ENCODE assay signal across 21 cellular contexts in genomic region chr22:39686776-39687525, GRCh38.
DNase-seq lines count a peak whose midpoint lies in the region; ATAC-seq, FAIRE-seq and TF ChIP-seq lines count a peak whose summit lies in the region.
"Had no signal": no experiment of that assay in that cellular context is flagged by ENCODE, and none has a peak within 500 bp of the region (broad histone marks: within the 10 kb centered on the region; RNA-seq: fewer than 3 reads in every experiment).

No MANE protein-coding gene starts in this region.

- TF ChIP-seq EP300 in HepG2 (IDR thresholded peaks at IDR 0.05; ENCODE audit: low read depth in 2 of 2, low read length in 2 of 2) (no peak), HepG2 (CRISPR knock-in tag; IDR thresholded peaks at IDR 0.05; ENCODE audit: borderline replicate concordance) (no peak), K562 (IDR thresholded peaks at IDR 0.05; ENCODE audit: low read length) (no peak)

- H3K4me3 ChIP-seq in HepG2 (replicated peaks in 1 of 3; ENCODE audit: insufficient read depth in 1 of 3, low read depth in 2 of 3, low read length in 3 of 3) (no peak overlapping the region), right lobe of liver (no peak overlapping the region), K562 (no peak overlapping the region), neural progenitor cell (no peak overlapping the region)
- H3K4me3 ChIP-seq: BLaER1, HAP-1 had no signal

- WGBS in HepG2 (ENCODE audit: low lambda C conversion rate): 1% methylated on average over 10 of the region's 17 CpGs
- no CpG with 5 or more reads among the region's 17 CpGs for WGBS in right lobe of liver (ENCODE audit: insufficient coverage, low coverage, low lambda C conversion rate, missing lambda C conversion rate)
- 57% methylated on average over 5 of the region's 17 CpGs for WGBS in K562 (ENCODE audit: insufficient coverage, low coverage, missing lambda C conversion rate)

- CTCF ChIA-PET in HepG2 (lab: Yijun Ruan, JAX; ENCODE audit: low intra/inter-chr PET ratio, low total read pairs): no interaction called here
- CTCF ChIA-PET in K562 (lab: Yijun Ruan, JAX; ENCODE audit: low intra/inter-chr PET ratio): no interaction called here
- CTCF ChIA-PET in WTC11 (lab: Charles Lee): interaction anchor here (0.6 to 1.5 kb wide), 3 partner anchors 18 to 158 kb away, joined by 3 to 4 read pairs (median 3); no protein-coding TSS in a partner anchor

- no peak for TF ChIP-seq POLR2A in HepG2 (IDR thresholded peaks at IDR 0.05; ENCODE audit: insufficient read depth in 1 of 2, low read depth in 2 of 2, low read length in 2 of 2)
- no peak for TF ChIP-seq POLR2A in right lobe of liver (IDR thresholded peaks at IDR 0.05)
- TF ChIP-seq POLR2A in K562 (conservative IDR thresholded peaks at IDR 0.05): no peak

- H3K27me3 Mint-ChIP-seq in neural progenitor cell (ENCODE audit: insufficient read depth, low read depth) (peaks cover 4% of the 10 kb centered on the region), WTC11 (ENCODE audit: low read depth) (no peaks in the 10 kb centered on the region; the same call in 1 of the 2 replicates)

- H3K4me2 ChIP-seq in HepG2 (ENCODE audit: low read depth, low read length) (no peak overlapping the region), K562 (ENCODE audit: insufficient read depth, low read length) (no peak overlapping the region), neural progenitor cell (no peak overlapping the region)
- H3K4me2 ChIP-seq: BLaER1 had no signal

- H3K9me3 ChIP-seq in HepG2 (ENCODE audit: low read length) (no peaks in the 10 kb centered on the region), right lobe of liver (no peaks in the 10 kb centered on the region), K562 (replicated peaks; ENCODE audit: control insufficient read depth, insufficient read depth, low read depth, low read length) (no peaks in the 10 kb centered on the region), neural progenitor cell (ENCODE audit: low read depth) (no peaks in the 10 kb centered on the region)
- H3K9me3 ChIP-seq: BLaER1, HAP-1 had no signal

- ATAC-seq in HepG2 (no peak), right lobe of liver (no peak), K562 (no peak), WTC11 (no peak), HG02884 (IDR thresholded peaks at IDR 0.05; ENCODE audit: unreplicated experiment) (no peak)

- H3K9ac ChIP-seq in HepG2 (ENCODE audit: insufficient read depth, low read depth, low read length) (no peak overlapping the region), K562 (ENCODE audit: insufficient read depth in 1 of 2, low read depth in 2 of 2, low read length in 2 of 2) (no peak overlapping the region), neural progenitor cell (no peak overlapping the region)
- H3K9ac ChIP-seq: BLaER1 had no signal

- DNase-seq in HepG2 (ENCODE audit: low spot score): no peak
- no peak for DNase-seq in right lobe of liver
- no peak for DNase-seq in K562 (ENCODE audit: extremely low read depth in 1 of 4, low spot score in 3 of 4)
- DNase-seq in neural progenitor cell (ENCODE audit: low spot score): no peak
- no peak for DNase-seq in EL
- DNase-seq in WTC11 (ENCODE audit: low spot score): no peak
- DNase-seq: CD4-positive, CD25-positive, alpha-beta regulatory T cell; CD8-positive, alpha-beta memory T cell; DMS 273 treated with DMSO at 0.1 percent for 48 hours; DMS79; GF-D8; GOT3; HFFc6 had no signal

- no peaks in the 10 kb centered on the region for H3K36me3 Mint-ChIP-seq in neural progenitor cell
- H3K36me3 Mint-ChIP-seq in WTC11: peaks cover 9% of the 10 kb centered on the region; the same call in 1 of the 2 replicates

- H3K79me2 ChIP-seq in HepG2 (ENCODE audit: insufficient read depth, low read length) (no peaks in the 10 kb centered on the region), K562 (ENCODE audit: control insufficient read depth, insufficient read depth, low read length) (no peaks in the 10 kb centered on the region), neural progenitor cell (ENCODE audit: low read depth) (no peaks in the 10 kb centered on the region)

- no peaks in the 10 kb centered on the region for H3K9me1 ChIP-seq in K562 (ENCODE audit: control insufficient read depth, insufficient read depth, low read length)

- H3K4me1 Mint-ChIP-seq in neural progenitor cell: peaks cover 42% of the 10 kb centered on the region
- peaks cover 3% of the 10 kb centered on the region; the same call in 1 of the 2 replicates for H3K4me1 Mint-ChIP-seq in WTC11

- H3K27ac Mint-ChIP-seq in neural progenitor cell (peak overlapping the region; percentile 15), WTC11 (no peak overlapping the region)
- H3K27ac Mint-ChIP-seq: CD4-positive, CD25-positive, alpha-beta regulatory T cell; HFFc6 had no signal

- H3K4me1 ChIP-seq in HepG2 (ENCODE audit: insufficient read depth, low read length): no peaks in the 10 kb centered on the region
- no peaks in the 10 kb centered on the region for H3K4me1 ChIP-seq in right lobe of liver
- peaks cover 0 to 26% of the 10 kb centered on the region in 2 experiments; a peak in 3 of 5 replicates for H3K4me1 ChIP-seq in K562 (replicated peaks in 1 of 2; ENCODE audit: control insufficient read depth in 2 of 2, insufficient read depth in 2 of 2, low read length in 2 of 2)
- peaks cover 21% of the 10 kb centered on the region for H3K4me1 ChIP-seq in neural progenitor cell
- H3K4me1 ChIP-seq: HAP-1 had no signal

- no peaks in the 10 kb centered on the region for H3K9me3 Mint-ChIP-seq in neural progenitor cell
- no peaks in the 10 kb centered on the region for H3K9me3 Mint-ChIP-seq in WTC11
- H3K9me3 Mint-ChIP-seq: CD8-positive, alpha-beta memory T cell; HFFc6 had no signal

- in situ Hi-C loops in HepG2 (cut with HindIII; ENCODE audit: extremely low pct_ligation_motif_present, low pct_unique_long_range_greater_than_20kb): no loop called here
- in situ Hi-C loops in K562 (cut with MboI): no loop called here

- H3K27ac ChIP-seq in HepG2 (ENCODE audit: extremely low read length, insufficient read depth, low read length): no peak overlapping the region
- H3K27ac ChIP-seq in right lobe of liver: no peak overlapping the region
- H3K27ac ChIP-seq in K562 (ENCODE audit: extremely low read depth, low read depth, low read length): no peak overlapping the region
- H3K27ac ChIP-seq in neural progenitor cell: no peak overlapping the region
- H3K27ac ChIP-seq: BLaER1, C4-2B had no signal

- intact Hi-C loops in HepG2 (cut with micrococcal nuclease; ENCODE audit: unreplicated experiment): no loop called here
- intact Hi-C loops in right lobe of liver (cut with DNase I): no loop called here
- intact Hi-C loops in K562 (cut with micrococcal nuclease): no loop called here

- no peak for TF ChIP-seq RAD21 in HepG2 (CRISPR knock-in tag; IDR thresholded peaks at IDR 0.05)
- TF ChIP-seq RAD21 in K562 (CRISPR knock-in tag; conservative IDR thresholded peaks at IDR 0.05 in 1 of 2, IDR thresholded peaks at IDR 0.05 in 1 of 2): no peak

- TF ChIP-seq CTCF in HepG2 (CRISPR knock-in tag; IDR thresholded peaks at IDR 0.05): no peak
- no peak for TF ChIP-seq CTCF in right lobe of liver (IDR thresholded peaks at IDR 0.05)
- TF ChIP-seq CTCF in K562 (IDR thresholded peaks at IDR 0.05 in 2 of 3, conservative IDR thresholded peaks at IDR 0.05 in 1 of 3; ENCODE audit: insufficient read depth in 2 of 3, low read depth in 1 of 3, low read length in 3 of 3): no peak
- no peak for TF ChIP-seq CTCF in neural progenitor cell (IDR thresholded peaks at IDR 0.05)
- no peak for TF ChIP-seq CTCF in WTC11 (IDR thresholded peaks at IDR 0.05)

- H3K4me3 Mint-ChIP-seq in neural progenitor cell: peak overlapping the region; percentile 31
- no peak overlapping the region for H3K4me3 Mint-ChIP-seq in WTC11
- H3K4me3 Mint-ChIP-seq: CD4-positive, CD25-positive, alpha-beta regulatory T cell; HFFc6 had no signal

- POLR2A ChIA-PET in HepG2 (lab: Yijun Ruan, JAX) (no interaction called here), K562 (lab: Yijun Ruan, JAX) (interaction anchor here (1.1 kb wide), 1 partner anchor 9 kb away, joined by 3 read pairs; no protein-coding TSS in a partner anchor), WTC11 (lab: Charles Lee) (no interaction called here)

- BruUV-seq in HepG2 (replicated peaks; lab: Mats Ljungman, UMichigan): no TSS peak
- BruUV-seq in K562 (replicated peaks; lab: Mats Ljungman, UMichigan): no TSS peak

- FAIRE-seq in HepG2 (lab: Jason Lieb, UNC): no peak
- FAIRE-seq in K562 (lab: Jason Lieb, UNC): no peak
- FAIRE-seq: D721Med, GM12891, GM18507, H54 had no signal

- no peaks in the 10 kb centered on the region for H4K20me1 ChIP-seq in HepG2 (ENCODE audit: insufficient read depth, low read length)
- H4K20me1 ChIP-seq in K562 (replicated peaks; ENCODE audit: control insufficient read depth, insufficient read depth, low read length): no peaks in the 10 kb centered on the region
- H4K20me1 ChIP-seq in neural progenitor cell (ENCODE audit: low read depth): no peaks in the 10 kb centered on the region
- H4K20me1 ChIP-seq: BLaER1 had no signal

- H3F3A ChIP-seq in neural progenitor cell (ENCODE audit: low read depth): peaks cover 9% of the 10 kb centered on the region

- H3K27me3 ChIP-seq in HepG2 (ENCODE audit: control insufficient read depth in 1 of 2, insufficient read depth in 2 of 2, low read length in 2 of 2) (peaks cover 16 to 64% of the 10 kb centered on the region in 2 experiments), right lobe of liver (no peaks in the 10 kb centered on the region), K562 (ENCODE audit: control insufficient read depth in 2 of 2, insufficient read depth in 2 of 2, low read length in 2 of 2) (no peaks in the 10 kb centered on the region), neural progenitor cell (no peaks in the 10 kb centered on the region)

- H2AFZ ChIP-seq in HepG2 (ENCODE audit: low read length) (no peak overlapping the region), K562 (ENCODE audit: low read depth, low read length) (no peak overlapping the region), neural progenitor cell (replicated peaks) (no peak overlapping the region)

- H3K36me3 ChIP-seq in HepG2 (replicated peaks in 1 of 2; ENCODE audit: control insufficient read depth in 1 of 2, insufficient read depth in 2 of 2, low read length in 2 of 2) (no peaks in the 10 kb centered on the region), right lobe of liver (no peaks in the 10 kb centered on the region), K562 (ENCODE audit: control insufficient read depth, insufficient read depth, low read length) (no peaks in the 10 kb centered on the region), neural progenitor cell (no peaks in the 10 kb centered on the region)
- H3K36me3 ChIP-seq: BLaER1, HAP-1 had no signal

TF ChIP-seq in HepG2, 621 proteins besides CTCF, POLR2A, EP300 and RAD21 (continues in another document):
- TF ChIP-seq MEIS1 (CRISPR knock-in tag; IDR thresholded peaks at IDR 0.05; ENCODE audit: borderline replicate concordance) (no peak), SOX5 (CRISPR knock-in tag; IDR thresholded peaks at IDR 0.05; ENCODE audit: borderline replicate concordance) (no peak)

TF ChIP-seq in WTC11, 78 proteins besides CTCF, POLR2A, EP300 and RAD21 (continues in another document):
- TF ChIP-seq TCF7 (CRISPR knock-in tag; IDR thresholded peaks at IDR 0.05; ENCODE audit: low read depth): no peak
- no peak for TF ChIP-seq SMAD4 (CRISPR knock-in tag; IDR thresholded peaks at IDR 0.05)
- TF ChIP-seq PRRX2 (CRISPR knock-in tag; IDR thresholded peaks at IDR 0.05): no peak

Comparison
In these comparisons a context has a peak if more than half of its experiments do, and no peak if none do; other contexts are left out.
1. Of the 241 proteins assayed by ChIP-seq in both HepG2 and K562: peak only in HepG2: EZH2; only in K562: none; in both: none; in neither: 239; mixed calls (peak in some experiments, not most) for 1.